In the genomic region with DNA sequence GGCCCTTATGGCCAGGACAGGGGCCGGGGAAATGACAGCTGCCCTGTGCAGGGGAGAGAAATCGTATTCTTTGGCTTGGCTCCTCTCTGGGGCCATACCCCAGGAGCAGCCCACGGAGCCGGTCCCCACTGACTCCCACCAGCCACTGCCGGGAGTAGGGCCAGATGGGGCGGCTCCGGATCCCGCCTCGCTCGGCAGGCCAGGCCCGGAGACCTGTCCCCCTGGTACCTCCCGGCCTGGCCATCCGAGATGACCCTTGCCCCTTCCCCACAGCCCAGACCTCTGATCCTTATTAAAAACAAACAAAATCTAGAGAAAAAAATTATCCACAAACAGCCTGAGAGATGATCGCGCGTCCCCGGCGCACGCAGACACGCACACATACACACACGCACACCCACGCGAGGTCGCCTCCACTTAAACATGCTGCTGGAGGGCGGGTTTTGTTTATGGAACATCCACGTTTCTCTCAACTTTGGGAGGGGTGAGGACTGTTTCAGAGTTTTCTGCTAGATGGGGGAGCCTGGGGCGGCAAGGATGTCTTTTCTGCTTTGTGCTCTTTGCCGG, we compare ENCODE assay signal across 8 cellular contexts. TPM values are rescaled to one million over a fixed set of nuclear protein-coding genes. Genes with fewer than 3 reads are reported as not detected.
DNase-seq lines count a peak whose midpoint lies in the region; ATAC-seq, FAIRE-seq and TF ChIP-seq lines count a peak whose summit lies in the region.

No MANE protein-coding gene starts in this region.

- H3K4me2 ChIP-seq in astrocyte (ENCODE audit: low read length), result peak overlapping the region; percentile 88

- H3K36me3 Mint-ChIP-seq in astrocyte (ENCODE audit: low read depth, unreplicated experiment), result no peaks in the 10 kb centered on the region

- H3K27ac ChIP-seq in AG04450 (ENCODE audit: low read depth, low read length) (peak overlapping the region; percentile 88), astrocyte (ENCODE audit: low read depth, low read length) (peak overlapping the region; percentile 97), iPS-18a (ENCODE audit: low read length) (no peak overlapping the region), spleen (peak overlapping the region; percentile 31 to 95 (median 86))

- no peaks in the 10 kb centered on the region for H3K9me3 Mint-ChIP-seq in astrocyte (ENCODE audit: unreplicated experiment)

- H3K9ac ChIP-seq in astrocyte (ENCODE audit: low read length) (peak overlapping the region; percentile 94), iPS-18a (ENCODE audit: low read length) (peak overlapping the region; percentile 35)

- peaks cover 17% of the 10 kb centered on the region for H3K4me1 ChIP-seq in astrocyte (ENCODE audit: insufficient read depth, low read length)
- peaks cover 13% of the 10 kb centered on the region for H3K4me1 ChIP-seq in iPS-18a (ENCODE audit: control insufficient read depth, low read depth, low read length)
- peaks cover 3 to 40% (median 30%) of the 10 kb centered on the region in 6 donors for H3K4me1 ChIP-seq in spleen

- peaks cover 3% of the 10 kb centered on the region for H3K27me3 Mint-ChIP-seq in astrocyte (ENCODE audit: low read depth, unreplicated experiment)

- peak overlapping the region; percentile 98 for H3K27ac Mint-ChIP-seq in astrocyte (ENCODE audit: unreplicated experiment)

- TF ChIP-seq CTCF in AG04450 (IDR thresholded peaks at IDR 0.05; ENCODE audit: low read depth, low read length) (no peak), HFF-Myc (IDR thresholded peaks at IDR 0.05; ENCODE audit: low read depth, low read length, missing control alignments) (no peak), astrocyte (IDR thresholded peaks at IDR 0.05; ENCODE audit: insufficient read depth, low read depth, low read length) (no peak), spleen (IDR thresholded peaks at IDR 0.05 in 8 of 11, conservative IDR thresholded peaks at IDR 0.05 in 3 of 11) (no peak)

- no peak for TF ChIP-seq POLR2A in spleen (IDR thresholded peaks at IDR 0.05)

- H3K36me3 ChIP-seq in astrocyte (ENCODE audit: insufficient read depth, low read length), result no peaks in the 10 kb centered on the region
- no peaks in the 10 kb centered on the region for H3K36me3 ChIP-seq in iPS-18a (ENCODE audit: control insufficient read depth, low read depth, low read length)
- H3K36me3 ChIP-seq in spleen, result no peaks in the 10 kb centered on the region

- peak overlapping the region; percentile 45 for H3K4me3 ChIP-seq in AG04450 (ENCODE audit: low read depth, low read length)
- H3K4me3 ChIP-seq in HFF-Myc (replicated peaks; ENCODE audit: low read depth, low read length), result peak overlapping the region; percentile 35
- H3K4me3 ChIP-seq in astrocyte (ENCODE audit: insufficient read depth, low read depth, low read length), result peak overlapping the region; percentile 47
- H3K4me3 ChIP-seq in iPS-18a (ENCODE audit: low read length), result peak overlapping the region; percentile 55
- peak overlapping the region in 4 of 8 donors; percentile 35 to 68 (median 38) for H3K4me3 ChIP-seq in spleen

- H3K27me3 ChIP-seq in AG04450 (ENCODE audit: control insufficient read depth, insufficient read depth, low read length), result no peaks in the 10 kb centered on the region
- no peaks in the 10 kb centered on the region for H3K27me3 ChIP-seq in astrocyte (ENCODE audit: insufficient read depth, low read length)
- peaks cover 46% of the 10 kb centered on the region for H3K27me3 ChIP-seq in iPS-18a (ENCODE audit: control insufficient read depth, insufficient read depth, low read length)
- peaks cover 0 to 36% (median 17%) of the 10 kb centered on the region in 7 donors for H3K27me3 ChIP-seq in spleen (replicated peaks in 1 of 7)

- CTCF ChIA-PET in AG04450 (lab: Charles Lee), result interaction anchor here (1.4 kb wide), 1 partner anchor 18 kb away, joined by 3 read pairs; no protein-coding TSS in a partner anchor

- no peak for DNase-seq in AG04450 (ENCODE audit: low read depth, low spot score)
- DNase-seq in HFF-Myc (ENCODE audit: extremely low read depth, low read depth), result no peak
- DNase-seq in astrocyte (ENCODE audit: low read depth), result no peak
- DNase-seq in spleen, result peak; percentile 69
- DNase-seq in effector CD4-positive, alpha-beta T cell, result no peak
- DNase-seq in stimulated activated CD8-positive, alpha-beta memory T cell treated with anti-CD3 and anti-CD28 coated beads, Interleukin-4, amount 100 ng/mL, for 48 hours, result no peak

- peaks cover 4% of the 10 kb centered on the region for H3K4me1 Mint-ChIP-seq in astrocyte (ENCODE audit: low read depth, unreplicated experiment)

- WGBS in spleen, 5 donors, result 62 to 76% (median 74%) methylated on average over 25 to 28 of the region's 28 CpGs

- ATAC-seq in HG02938 (IDR thresholded peaks at IDR 0.05; ENCODE audit: unreplicated experiment), result no peak

- H3K9me3 ChIP-seq in AG04450 (ENCODE audit: control insufficient read depth, insufficient read depth, low read length) (no peaks in the 10 kb centered on the region), astrocyte (ENCODE audit: insufficient read depth, low read depth, low read length) (no peaks in the 10 kb centered on the region), iPS-18a (ENCODE audit: control insufficient read depth, low read depth, low read length) (no peaks in the 10 kb centered on the region), spleen (no peaks in the 10 kb centered on the region)

- POLR2A ChIA-PET in AG04450 (lab: Yijun Ruan, JAX), result no interaction called here

- no peak for FAIRE-seq in astrocyte (lab: Jason Lieb, UNC)

- peak overlapping the region; percentile 85 for H2AFZ ChIP-seq in astrocyte (ENCODE audit: low read depth, low read length)

- intact Hi-C loops in spleen (cut with DNase I; ENCODE audit: low total_unique reads), result no loop called here

- peak overlapping the region; percentile 83 for H3K4me3 Mint-ChIP-seq in astrocyte (ENCODE audit: unreplicated experiment)

- no peaks in the 10 kb centered on the region for H4K20me1 ChIP-seq in astrocyte (ENCODE audit: insufficient read depth, low read length)

- H3K79me2 ChIP-seq in astrocyte (ENCODE audit: insufficient read depth, low read length), result no peaks in the 10 kb centered on the region

RNA-seq across cellular contexts. Expression of a gene that starts 59.1 kb away (rescaled TPM):
- polyA plus RNA-seq in AG04450 (2011; rRNA removed) (not detected in 2 replicates), spleen (under 1 TPM in 1 of 3 donors, not detected in 2; 0.26 TPM)
- polyA minus RNA-seq in AG04450 (2011; rRNA and poly(A)+ RNA removed), result not detected in 2 replicates
- total RNA-seq in astrocyte (not detected in 2 replicates), spleen (not detected)
